ENCODE assay signal across 9 cellular contexts in genomic region chrX:153819398-153820083, GRCh38. TPM values are rescaled to one million over a fixed set of nuclear protein-coding genes. Genes with fewer than 3 reads are reported as not detected.
DNase-seq lines count a peak whose midpoint lies in the region; ATAC-seq and TF ChIP-seq lines count a peak whose summit lies in the region.
"Had no signal": no experiment of that assay in that cellular context is flagged by ENCODE, and none has a peak within 500 bp of the region (broad histone marks: within the 10 kb centered on the region; RNA-seq: fewer than 3 reads in every experiment).

No MANE protein-coding gene starts in this region.

- peaks cover 21% of the 10 kb centered on the region for H3K27me3 Mint-ChIP-seq in T-helper 2 cell treated with Interferon-gamma antibody and Interleukin-4, amounts not matched to agents 5 μg/mL and 100 μg/mL, for 36 hours (ENCODE audit: low read depth)
- peaks cover 4% of the 10 kb centered on the region for H3K27me3 Mint-ChIP-seq in activated CD8-positive, alpha-beta T cell treated with anti-CD3 and anti-CD28 coated beads for 36 hours

- H3K27ac Mint-ChIP-seq in T-helper 2 cell treated with Interferon-gamma antibody and Interleukin-4, amounts not matched to agents 5 μg/mL and 100 μg/mL, for 36 hours = no peak overlapping the region
- H3K27ac Mint-ChIP-seq in activated CD8-positive, alpha-beta T cell treated with anti-CD3 and anti-CD28 coated beads for 36 hours = no peak overlapping the region

- intact Hi-C loops in activated CD8-positive, alpha-beta T cell treated with anti-CD3 and anti-CD28 coated beads for 36 hours (cut with micrococcal nuclease) = no loop called here

- CTCF ChIA-PET in activated CD8-positive, alpha-beta T cell treated with anti-CD3 and anti-CD28 coated beads for 36 hours (lab: Charles Lee) = no interaction called here

- H3K27me3 ChIP-seq in kidney epithelial cell (ENCODE audit: control insufficient read depth, insufficient read depth, low read length) (peaks cover 10% of the 10 kb centered on the region), thoracic aorta (replicated peaks; ENCODE audit: insufficient read depth) (no peaks in the 10 kb centered on the region)

- no peak for ATAC-seq in activated CD8-positive, alpha-beta T cell treated with anti-CD3 and anti-CD28 coated beads for 36 hours
- ATAC-seq in thoracic aorta (ENCODE audit: insufficient number of reproducible peaks, low FRiP score, low read depth) = no peak
- ATAC-seq in GM18502 (IDR thresholded peaks at IDR 0.05; ENCODE audit: poor library complexity, unreplicated experiment) = no peak
- ATAC-seq in HG03378 (IDR thresholded peaks at IDR 0.05; ENCODE audit: unreplicated experiment) = no peak

- no peaks in the 10 kb centered on the region for H3K9me3 ChIP-seq in thoracic aorta
- H3K9me3 ChIP-seq: pancreas had no signal

- H3K4me3 Mint-ChIP-seq in T-helper 2 cell treated with Interferon-gamma antibody and Interleukin-4, amounts not matched to agents 5 μg/mL and 100 μg/mL, for 36 hours = peak overlapping the region; percentile 40
- H3K4me3 Mint-ChIP-seq in activated CD8-positive, alpha-beta T cell treated with anti-CD3 and anti-CD28 coated beads for 36 hours = peak overlapping the region; percentile 47

- no peak overlapping the region for H3K27ac ChIP-seq in thoracic aorta
- H3K27ac ChIP-seq: pancreas had no signal

- H3K36me3 ChIP-seq in kidney epithelial cell (ENCODE audit: control insufficient read depth, insufficient read depth, low read length) = no peaks in the 10 kb centered on the region
- H3K36me3 ChIP-seq in thoracic aorta = no peaks in the 10 kb centered on the region
- H3K36me3 ChIP-seq: pancreas had no signal

- no peak for DNase-seq in T-helper 2 cell treated with Interferon-gamma antibody and Interleukin-4, amounts not matched to agents 5 μg/mL and 100 μg/mL, for 36 hours (ENCODE audit: low spot score)
- DNase-seq in T-helper 2 cell (no peak), kidney epithelial cell (ENCODE audit: low read depth) (no peak), thoracic aorta (ENCODE audit: low spot score) (no peak), NCI-H1436 treated with DMSO at 0.1 percent for 48 hours (lab: John Stamatoyannopoulos, UW) (no peak)
- DNase-seq in activated CD8-positive, alpha-beta T cell treated with anti-CD3 and anti-CD28 coated beads for 36 hours = no peak

- H3K4me3 ChIP-seq in kidney epithelial cell (ENCODE audit: low read depth, low read length) (peak overlapping the region; percentile 23), thoracic aorta (peak overlapping the region; percentile 65)

- H3K4me1 Mint-ChIP-seq in T-helper 2 cell treated with Interferon-gamma antibody and Interleukin-4, amounts not matched to agents 5 μg/mL and 100 μg/mL, for 36 hours (ENCODE audit: low read depth) = peaks cover 29% of the 10 kb centered on the region
- peaks cover 36% of the 10 kb centered on the region for H3K4me1 Mint-ChIP-seq in activated CD8-positive, alpha-beta T cell treated with anti-CD3 and anti-CD28 coated beads for 36 hours (ENCODE audit: low read depth)

- TF ChIP-seq CTCF in activated CD8-positive, alpha-beta T cell treated with anti-CD3 and anti-CD28 coated beads for 36 hours (IDR thresholded peaks at IDR 0.05) = no peak
- TF ChIP-seq CTCF in kidney epithelial cell (IDR thresholded peaks at IDR 0.05; ENCODE audit: insufficient read depth, low read length, poor library complexity, severe bottlenecking) (no peak), thoracic aorta (IDR thresholded peaks at IDR 0.05) (no peak)

- H3K36me3 Mint-ChIP-seq in T-helper 2 cell treated with Interferon-gamma antibody and Interleukin-4, amounts not matched to agents 5 μg/mL and 100 μg/mL, for 36 hours (ENCODE audit: low read depth) = no peaks in the 10 kb centered on the region
- no peaks in the 10 kb centered on the region for H3K36me3 Mint-ChIP-seq in activated CD8-positive, alpha-beta T cell treated with anti-CD3 and anti-CD28 coated beads for 36 hours (ENCODE audit: low read depth)

- no peaks in the 10 kb centered on the region for H3K9me3 Mint-ChIP-seq in T-helper 2 cell treated with Interferon-gamma antibody and Interleukin-4, amounts not matched to agents 5 μg/mL and 100 μg/mL, for 36 hours
- no peaks in the 10 kb centered on the region for H3K9me3 Mint-ChIP-seq in activated CD8-positive, alpha-beta T cell treated with anti-CD3 and anti-CD28 coated beads for 36 hours

- POLR2A ChIA-PET in activated CD8-positive, alpha-beta T cell treated with anti-CD3 and anti-CD28 coated beads for 36 hours (lab: Charles Lee) = interaction anchor here (1.4 kb wide), 1 partner anchor 8 kb away, joined by 3 read pairs; no protein-coding TSS in a partner anchor

- H3K4me1 ChIP-seq in thoracic aorta (ENCODE audit: control insufficient read depth in 1 of 2, low read depth in 2 of 2) = peaks cover 0 to 3% of the 10 kb centered on the region in 2 donors
- H3K4me1 ChIP-seq: pancreas had no signal

RNA-seq across cellular contexts. Expression of gene PDZD4, which starts 10.8 kb away (rescaled TPM):
- total RNA-seq in activated CD8-positive, alpha-beta T cell treated with anti-CD3 and anti-CD28 coated beads for 36 hours = 1 to 10 TPM; 1.4 to 2.6 TPM
- total RNA-seq in kidney epithelial cell (0.68 and 1.8 TPM in 2 replicates), thoracic aorta (10 to 100 TPM in 1 of 2 donors, 1 to 10 TPM in 1; 4.4 to 11.6 TPM)

RNA-seq across cellular contexts. Expression of gene SSR4, which starts 25.1 kb away (rescaled TPM):
- 100 to 1,000 TPM; 152 to 153 TPM for total RNA-seq in activated CD8-positive, alpha-beta T cell treated with anti-CD3 and anti-CD28 coated beads for 36 hours
- total RNA-seq in kidney epithelial cell (300 and 319 TPM in 2 replicates), thoracic aorta (100 to 1,000 TPM; 103 to 299 TPM)

RNA-seq across cellular contexts. Expression of gene IDH3G, which starts 25.4 kb away (rescaled TPM):
- total RNA-seq in activated CD8-positive, alpha-beta T cell treated with anti-CD3 and anti-CD28 coated beads for 36 hours = 10 to 100 TPM; 54.3 to 56.9 TPM
- total RNA-seq in kidney epithelial cell (80.6 and 84.0 TPM in 2 replicates), thoracic aorta (10 to 100 TPM; 70.9 to 91.9 TPM)

RNA-seq across cellular contexts. Expression of gene SRPK3, which starts 38.7 kb away (rescaled TPM):
- under 1 TPM in 1 of 2 experiments, not detected in 1; 0.09 TPM for total RNA-seq in activated CD8-positive, alpha-beta T cell treated with anti-CD3 and anti-CD28 coated beads for 36 hours
- total RNA-seq in kidney epithelial cell (0.08 and 0.27 TPM in 2 replicates), thoracic aorta (1 to 10 TPM; 4.9 to 9.5 TPM)

RNA-seq across cellular contexts. Expression of gene PLXNB3, which starts 55.5 kb away (rescaled TPM):
- total RNA-seq in activated CD8-positive, alpha-beta T cell treated with anti-CD3 and anti-CD28 coated beads for 36 hours = 1 to 10 TPM; 7.7 to 8.2 TPM
- total RNA-seq in kidney epithelial cell (3.6 and 9.1 TPM in 2 replicates), thoracic aorta (10 to 100 TPM; 40.8 to 52.2 TPM)
